In the genomic region with DNA sequence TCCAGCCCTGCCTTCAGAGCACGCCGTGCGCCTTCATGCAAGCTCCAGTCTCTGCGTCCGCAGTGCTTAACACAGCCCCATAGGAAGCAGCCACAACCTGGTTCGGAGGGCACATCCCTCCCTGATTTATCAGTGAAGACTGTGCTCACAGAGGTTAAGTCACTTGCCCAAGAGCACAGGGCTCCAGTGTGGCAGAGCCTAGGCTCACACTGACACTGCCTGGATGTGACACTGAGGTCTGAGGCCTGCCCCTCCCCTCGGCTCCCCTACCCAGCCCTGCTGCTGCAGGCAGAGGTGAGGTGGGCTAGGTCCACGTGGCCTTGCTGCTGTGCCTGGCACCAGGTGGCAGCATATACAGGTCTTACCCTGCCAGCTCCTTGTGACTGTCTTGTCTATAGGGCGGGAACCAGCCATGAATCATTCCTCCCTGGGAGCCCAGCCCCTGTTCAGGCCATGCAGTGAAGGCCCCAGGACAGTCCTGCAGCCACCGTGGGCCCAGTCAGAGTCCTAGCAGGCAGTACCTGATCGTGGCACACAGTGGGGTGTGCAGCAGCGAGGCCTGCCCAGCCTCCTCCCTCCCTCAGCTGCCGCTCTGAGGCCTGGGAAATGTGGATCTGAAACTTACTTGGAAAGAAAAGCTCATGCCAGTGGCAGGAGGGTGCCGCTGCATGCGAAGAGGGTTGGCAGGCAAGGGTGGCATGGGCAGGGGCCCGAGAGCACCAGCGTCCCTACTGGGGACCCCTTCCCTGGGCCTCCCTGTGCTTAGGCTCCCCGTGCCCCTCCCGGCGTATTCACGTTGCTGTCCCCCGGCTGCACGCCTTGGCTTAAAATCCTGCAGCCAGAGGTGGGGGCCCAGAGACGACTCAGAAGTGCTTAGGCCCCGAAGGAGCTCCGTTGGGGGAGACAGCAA, we compare ENCODE assay signal across 8 cellular contexts. TPM values are rescaled to one million over a fixed set of nuclear protein-coding genes. Genes with fewer than 3 reads are reported as not detected.
DNase-seq lines count a peak whose midpoint lies in the region; ATAC-seq and TF ChIP-seq lines count a peak whose summit lies in the region.

No MANE protein-coding gene starts in this region.

- H3K36me3 ChIP-seq in H7 (replicated peaks; ENCODE audit: control insufficient read depth, insufficient read depth, low read length), result peaks cover 3% of the 10 kb centered on the region; the same call in 1 of the 2 replicates
- H3K36me3 ChIP-seq in Peyer's patch, result no peaks in the 10 kb centered on the region
- no peaks in the 10 kb centered on the region for H3K36me3 ChIP-seq in sigmoid colon

- H3K36me3 Mint-ChIP-seq in activated naive CD8-positive, alpha-beta T cell treated with anti-CD3 and anti-CD28 coated beads for 36 hours, result peaks cover 6% of the 10 kb centered on the region

- 38 to 65% methylated on average over 26 of the region's 26 CpGs for WGBS in sigmoid colon, 2 donors

- H3K27me3 ChIP-seq in H7 (ENCODE audit: control insufficient read depth, insufficient read depth, low read length) (no peaks in the 10 kb centered on the region), Peyer's patch (no peaks in the 10 kb centered on the region), sigmoid colon (no peaks in the 10 kb centered on the region)

- no peak for TF ChIP-seq EP300 in sigmoid colon (IDR thresholded peaks at IDR 0.05)

- peaks cover 10 to 66% (median 32%) of the 10 kb centered on the region in 4 donors for H3K4me1 ChIP-seq in Peyer's patch
- H3K4me1 ChIP-seq in sigmoid colon, result peaks cover 0 to 53% (median 48%) of the 10 kb centered on the region in 4 donors

- no peaks in the 10 kb centered on the region for H3K27me3 Mint-ChIP-seq in activated naive CD8-positive, alpha-beta T cell treated with anti-CD3 and anti-CD28 coated beads for 36 hours

- peak overlapping the region; percentile 78 for H3K4me3 Mint-ChIP-seq in activated naive CD8-positive, alpha-beta T cell treated with anti-CD3 and anti-CD28 coated beads for 36 hours

- TF ChIP-seq CTCF in AG04449 (IDR thresholded peaks at IDR 0.05; ENCODE audit: insufficient read depth, low read length, missing control alignments), result peak; percentile 48
- peak in 4 of 6 experiments; percentile 23 to 89 (median 54) for TF ChIP-seq CTCF in Peyer's patch (IDR thresholded peaks at IDR 0.05)
- no peak for TF ChIP-seq CTCF in sigmoid colon (IDR thresholded peaks at IDR 0.05)

- peak; percentile 62 to 64 for TF ChIP-seq POLR2A in Peyer's patch (IDR thresholded peaks at IDR 0.05)
- TF ChIP-seq POLR2A in sigmoid colon (IDR thresholded peaks at IDR 0.05), result no peak

- CTCF ChIA-PET in AG04449 (lab: Yijun Ruan, JAX), result interaction anchor here (0.9 to 2.1 kb wide), 5 partner anchors 12 to 23 kb away, joined by 3 to 7 read pairs (median 4); a partner anchor contains a TSS

- POLR2A ChIA-PET in AG04449 (lab: Yijun Ruan, JAX), result interaction anchor here (0.7 to 1.2 kb wide), 2 partner anchors 19 to 23 kb away, joined by 3 to 8 read pairs; a partner anchor contains a TSS

- intact Hi-C loops in left ventricle myocardium superior (cut with micrococcal nuclease), result loop anchor here (10.0 kb wide), 1 partner anchor 54 kb away; no protein-coding TSS in a partner anchor
- intact Hi-C loops in sigmoid colon (cut with DNase I), result no loop called here

- ATAC-seq in left ventricle myocardium superior, result peak; percentile 32
- ATAC-seq in GM19455 (IDR thresholded peaks at IDR 0.05; ENCODE audit: unreplicated experiment), result no peak

- peaks cover 35% of the 10 kb centered on the region for H3K4me1 Mint-ChIP-seq in activated naive CD8-positive, alpha-beta T cell treated with anti-CD3 and anti-CD28 coated beads for 36 hours

- H3K4me3 ChIP-seq in AG04449 (ENCODE audit: low read depth, low read length) (peak overlapping the region; percentile 69), H7 (ENCODE audit: insufficient read depth, low read depth, low read length) (peak overlapping the region; percentile 62), Peyer's patch (peak overlapping the region; percentile 85 to 100 (median 93)), sigmoid colon (peak overlapping the region; percentile 59 to 94 (median 72))

- DNase-seq in AG04449 (ENCODE audit: low read depth, low spot score) (no peak), H7 (peak; percentile 44), Peyer's patch (peak in 2 of 3 donors; percentile 83 to 91), left ventricle myocardium superior (peak; percentile 61), sigmoid colon (no peak), GOT3 (lab: John Stamatoyannopoulos, UW) (no peak)
- peak; percentile 31 for DNase-seq in activated naive CD8-positive, alpha-beta T cell treated with anti-CD3 and anti-CD28 coated beads for 36 hours

- H3K27ac Mint-ChIP-seq in activated naive CD8-positive, alpha-beta T cell treated with anti-CD3 and anti-CD28 coated beads for 36 hours, result peak overlapping the region; percentile 65

- H3K9me3 ChIP-seq in Peyer's patch (no peaks in the 10 kb centered on the region), sigmoid colon (no peaks in the 10 kb centered on the region)

- peaks cover 7% of the 10 kb centered on the region for H3K9me3 Mint-ChIP-seq in activated naive CD8-positive, alpha-beta T cell treated with anti-CD3 and anti-CD28 coated beads for 36 hours

- H3K27ac ChIP-seq in Peyer's patch (peak overlapping the region; percentile 91 to 99 (median 94)), sigmoid colon (peak overlapping the region; percentile 81 to 90 (median 85))

RNA-seq across cellular contexts. Expression of a gene that starts 1.2 kb away (rescaled TPM):
- 54.8 and 57.2 TPM in 2 replicates for total RNA-seq in H7 (2014; rRNA removed; shearing (Covaris generic))
- 100 to 1,000 TPM in 1 of 4 donors, 10 to 100 TPM in 3; 89.1 to 131 (median 94.7) TPM for total RNA-seq in Peyer's patch
- 10 to 100 TPM; 38.1 to 41.3 TPM for total RNA-seq in activated naive CD8-positive, alpha-beta T cell treated with anti-CD3 and anti-CD28 coated beads for 36 hours
- 87.5 TPM for total RNA-seq in left ventricle myocardium superior
- total RNA-seq in sigmoid colon, result 10 to 100 TPM; 23.9 to 45.5 (median 29.2) TPM
- polyA plus RNA-seq in sigmoid colon, result 10 to 100 TPM; 26.1 to 29.5 (median 26.4) TPM

RNA-seq across cellular contexts. Expression of a gene that starts 23.2 kb away (rescaled TPM):
- 8.2 and 9.7 TPM in 2 replicates for total RNA-seq in H7 (2014; rRNA removed; shearing (Covaris generic))
- total RNA-seq in Peyer's patch (10 to 100 TPM; 42.6 to 70.4 (median 55.1) TPM), left ventricle myocardium superior (15.8 TPM), sigmoid colon (10 to 100 TPM; 13.6 to 14.3 (median 13.8) TPM)
- 10 to 100 TPM; 42.1 to 42.4 TPM for total RNA-seq in activated naive CD8-positive, alpha-beta T cell treated with anti-CD3 and anti-CD28 coated beads for 36 hours
- polyA plus RNA-seq in sigmoid colon, result 10 to 100 TPM; 19.2 to 34.6 (median 19.4) TPM

Comparison
In these comparisons a context has a peak if more than half of its experiments do, and no peak if none do; other contexts are left out.
1. DNase-seq: peak in H7 (single experiment), Peyer's patch (2 of 3), activated naive CD8-positive, alpha-beta T cell treated with anti-CD3 and anti-CD28 coated beads for 36 hours (single experiment) and left ventricle myocardium superior (single experiment); none in AG04449 (single experiment), sigmoid colon (single experiment) and GOT3 (single experiment).
2. CTCF ChIP-seq: peak in AG04449 (single experiment) and Peyer's patch (4 of 6); none in sigmoid colon (0 of 4).
3. POLR2A ChIP-seq: peak in Peyer's patch (2 of 2); none in sigmoid colon (0 of 2).
4. Peak in every context shown above with its lines, with median percentiles within 50 percentile points of each other: H3K4me3 ChIP-seq.